1 cellular context compared by ENCODE assay signal in genomic region chr1:211680752-211681327, GRCh38.
TF ChIP-seq lines count a peak whose summit lies in the region.

No MANE protein-coding gene starts in this region.

TF ChIP-seq in HepG2, 621 proteins besides CTCF, POLR2A, EP300 and RAD21 (continued from another document):
- TF ChIP-seq ZNF280D (CRISPR knock-in tag; IDR thresholded peaks at IDR 0.05) (0 out of 2 replicates have a peak, but pooled peaks have one; percentile 34), ZNF468 (CRISPR knock-in tag; IDR thresholded peaks at IDR 0.05) (no peak), TP53 (CRISPR knock-in tag; conservative IDR thresholded peaks at IDR 0.05) (no peak), ZNF362 (CRISPR knock-in tag; IDR thresholded peaks at IDR 0.05; ENCODE audit: borderline replicate concordance) (peak; percentile 69; the same call in 1 of the 2 replicates), SIN3B (IDR thresholded peaks at IDR 0.05; ENCODE audit: low read length) (no peak), ZNF430 (CRISPR knock-in tag; IDR thresholded peaks at IDR 0.05) (no peak), CSRNP2 (CRISPR knock-in tag; conservative IDR thresholded peaks at IDR 0.05; ENCODE audit: low read depth) (no peak), ZMYM3 (CRISPR knock-in tag; IDR thresholded peaks at IDR 0.05) (no peak), ZSCAN20 (CRISPR knock-in tag; IDR thresholded peaks at IDR 0.05; ENCODE audit: borderline replicate concordance) (no peak), MXI1 (IDR thresholded peaks at IDR 0.05; ENCODE audit: borderline replicate concordance, low read depth, low read length) (no peak), ZNF256 (CRISPR knock-in tag; conservative IDR thresholded peaks at IDR 0.05) (no peak), NR2C2 (CRISPR knock-in tag; IDR thresholded peaks at IDR 0.05; ENCODE audit: borderline replicate concordance) (no peak), ARID3A (IDR thresholded peaks at IDR 0.05; ENCODE audit: low read depth, low read length) (peak; percentile 33), TAF1 (CRISPR knock-in tag; IDR thresholded peaks at IDR 0.05) (no peak), ZMAT3 (CRISPR knock-in tag; conservative IDR thresholded peaks at IDR 0.05) (no peak), ZNF44 (CRISPR knock-in tag; IDR thresholded peaks at IDR 0.05) (no peak), MAFF (IDR thresholded peaks at IDR 0.05; ENCODE audit: low read depth, low read length) (no peak), TBP (CRISPR knock-in tag; IDR thresholded peaks at IDR 0.05) (no peak), ZNF121 (CRISPR knock-in tag; IDR thresholded peaks at IDR 0.05) (no peak), SOX13 (IDR thresholded peaks at IDR 0.05) (no peak), SOX13 (CRISPR knock-in tag; conservative IDR thresholded peaks at IDR 0.05 in 1 of 2, IDR thresholded peaks at IDR 0.05 in 1 of 2) (peak in 1 of 2 experiments; percentile 12; a peak in 1 of 4 replicates), PBX3 (CRISPR knock-in tag; IDR thresholded peaks at IDR 0.05; ENCODE audit: borderline replicate concordance) (no peak), ZNF230 (CRISPR knock-in tag; IDR thresholded peaks at IDR 0.05) (peak; percentile 59; the same call in 1 of the 2 replicates), ZNF615 (CRISPR knock-in tag; IDR thresholded peaks at IDR 0.05; ENCODE audit: borderline replicate concordance) (no peak), SKI (IDR thresholded peaks at IDR 0.05; ENCODE audit: partially characterized antibody) (peak; percentile 36), HES4 (CRISPR knock-in tag; IDR thresholded peaks at IDR 0.05; ENCODE audit: borderline replicate concordance) (no peak), ZNF441 (CRISPR knock-in tag; IDR thresholded peaks at IDR 0.05; ENCODE audit: borderline replicate concordance) (peak; percentile 84), ZFP1 (CRISPR knock-in tag; IDR thresholded peaks at IDR 0.05) (no peak), REPIN1 (CRISPR knock-in tag; IDR thresholded peaks at IDR 0.05; ENCODE audit: borderline replicate concordance, low read depth) (peak; percentile 39; the same call in 1 of the 2 replicates), GRHL1 (CRISPR knock-in tag; conservative IDR thresholded peaks at IDR 0.05) (no peak), ZNF331 (CRISPR knock-in tag; IDR thresholded peaks at IDR 0.05) (no peak), NFIC (IDR thresholded peaks at IDR 0.05; ENCODE audit: low read length) (no peak), SMC3 (IDR thresholded peaks at IDR 0.05; ENCODE audit: low read length) (peak; percentile 76), HMGXB4 (CRISPR knock-in tag; IDR thresholded peaks at IDR 0.05; ENCODE audit: borderline replicate concordance in 1 of 2, low read depth in 1 of 2) (peak; percentile 32 to 36; a peak in 2 of 4 replicates), STAG1 (CRISPR knock-in tag; IDR thresholded peaks at IDR 0.05) (peak; percentile 93), ZNF605 (CRISPR knock-in tag; IDR thresholded peaks at IDR 0.05) (0 out of 2 replicates have a peak, but pooled peaks have one; percentile 21)
- TF ChIP-seq, protein P1, sequence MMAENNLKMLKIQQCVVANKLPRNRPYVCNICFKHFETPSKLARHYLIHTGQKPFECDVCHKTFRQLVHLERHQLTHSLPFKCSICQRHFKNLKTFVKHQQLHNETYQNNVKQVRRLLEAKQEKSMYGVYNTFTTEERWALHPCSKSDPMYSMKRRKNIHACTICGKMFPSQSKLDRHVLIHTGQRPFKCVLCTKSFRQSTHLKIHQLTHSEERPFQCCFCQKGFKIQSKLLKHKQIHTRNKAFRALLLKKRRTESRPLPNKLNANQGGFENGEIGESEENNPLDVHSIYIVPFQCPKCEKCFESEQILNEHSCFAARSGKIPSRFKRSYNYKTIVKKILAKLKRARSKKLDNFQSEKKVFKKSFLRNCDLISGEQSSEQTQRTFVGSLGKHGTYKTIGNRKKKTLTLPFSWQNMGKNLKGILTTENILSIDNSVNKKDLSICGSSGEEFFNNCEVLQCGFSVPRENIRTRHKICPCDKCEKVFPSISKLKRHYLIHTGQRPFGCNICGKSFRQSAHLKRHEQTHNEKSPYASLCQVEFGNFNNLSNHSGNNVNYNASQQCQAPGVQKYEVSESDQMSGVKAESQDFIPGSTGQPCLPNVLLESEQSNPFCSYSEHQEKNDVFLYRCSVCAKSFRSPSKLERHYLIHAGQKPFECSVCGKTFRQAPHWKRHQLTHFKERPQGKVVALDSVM (CRISPR knock-in tag; IDR thresholded peaks at IDR 0.05) = no peak
- TF ChIP-seq, protein P2, sequence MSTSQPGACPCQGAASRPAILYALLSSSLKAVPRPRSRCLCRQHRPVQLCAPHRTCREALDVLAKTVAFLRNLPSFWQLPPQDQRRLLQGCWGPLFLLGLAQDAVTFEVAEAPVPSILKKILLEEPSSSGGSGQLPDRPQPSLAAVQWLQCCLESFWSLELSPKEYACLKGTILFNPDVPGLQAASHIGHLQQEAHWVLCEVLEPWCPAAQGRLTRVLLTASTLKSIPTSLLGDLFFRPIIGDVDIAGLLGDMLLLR (CRISPR knock-in tag; IDR thresholded peaks at IDR 0.05) = no peak
- TF ChIP-seq, protein P3, sequence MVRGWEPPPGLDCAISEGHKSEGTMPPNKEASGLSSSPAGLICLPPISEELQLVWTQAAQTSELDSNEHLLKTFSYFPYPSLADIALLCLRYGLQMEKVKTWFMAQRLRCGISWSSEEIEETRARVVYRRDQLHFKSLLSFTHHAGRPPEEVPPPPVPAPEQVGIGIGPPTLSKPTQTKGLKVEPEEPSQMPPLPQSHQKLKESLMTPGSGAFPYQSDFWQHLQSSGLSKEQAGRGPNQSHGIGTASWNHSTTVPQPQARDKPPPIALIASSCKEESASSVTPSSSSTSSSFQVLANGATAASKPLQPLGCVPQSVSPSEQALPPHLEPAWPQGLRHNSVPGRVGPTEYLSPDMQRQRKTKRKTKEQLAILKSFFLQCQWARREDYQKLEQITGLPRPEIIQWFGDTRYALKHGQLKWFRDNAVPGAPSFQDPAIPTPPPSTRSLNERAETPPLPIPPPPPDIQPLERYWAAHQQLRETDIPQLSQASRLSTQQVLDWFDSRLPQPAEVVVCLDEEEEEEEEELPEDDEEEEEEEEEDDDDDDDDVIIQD (CRISPR knock-in tag; IDR thresholded peaks at IDR 0.05; ENCODE audit: low read depth) = 0 out of 2 replicates have a peak, but pooled peaks have one; percentile 14
- TF ChIP-seq, protein P4, sequence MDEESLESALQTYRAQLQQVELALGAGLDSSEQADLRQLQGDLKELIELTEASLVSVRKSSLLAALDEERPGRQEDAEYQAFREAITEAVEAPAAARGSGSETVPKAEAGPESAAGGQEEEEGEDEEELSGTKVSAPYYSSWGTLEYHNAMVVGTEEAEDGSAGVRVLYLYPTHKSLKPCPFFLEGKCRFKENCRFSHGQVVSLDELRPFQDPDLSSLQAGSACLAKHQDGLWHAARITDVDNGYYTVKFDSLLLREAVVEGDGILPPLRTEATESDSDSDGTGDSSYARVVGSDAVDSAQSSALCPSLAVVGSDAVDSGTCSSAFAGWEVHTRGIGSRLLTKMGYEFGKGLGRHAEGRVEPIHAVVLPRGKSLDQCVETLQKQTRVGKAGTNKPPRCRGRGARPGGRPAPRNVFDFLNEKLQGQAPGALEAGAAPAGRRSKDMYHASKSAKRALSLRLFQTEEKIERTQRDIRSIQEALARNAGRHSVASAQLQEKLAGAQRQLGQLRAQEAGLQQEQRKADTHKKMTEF (CRISPR knock-in tag; IDR thresholded peaks at IDR 0.05) = no peak
